8 cellular contexts compared by ENCODE assay signal in genomic region chr20:31718952-31719643, GRCh38. TPM values are rescaled to one million over a fixed set of nuclear protein-coding genes. Genes with fewer than 3 reads are reported as not detected.
A peak's percentile ranks its signal among the peaks of the same experiment; 100 is the strongest.
DNase-seq lines count a peak whose midpoint lies in the region; ATAC-seq and TF ChIP-seq lines count a peak whose summit lies in the region.

No MANE protein-coding gene starts in this region.

- H3K4me3 ChIP-seq in AG04449 (ENCODE audit: low read depth, low read length) = peak overlapping the region; percentile 76

- TF ChIP-seq CTCF in AG04449 (IDR thresholded peaks at IDR 0.05; ENCODE audit: insufficient read depth, low read length, missing control alignments) = no peak
- no peak for TF ChIP-seq CTCF in brain (conservative IDR thresholded peaks at IDR 0.05)

- H3K27ac Mint-ChIP-seq in IgD-negative memory B cell (peak overlapping the region in 1 of 3 donors; percentile 7), brain (peak overlapping the region in 4 of 5 experiments; percentile 11 to 99 (median 58))

- H3K27me3 Mint-ChIP-seq in IgD-negative memory B cell (no peaks in the 10 kb centered on the region), brain (peaks cover 6% of the 10 kb centered on the region)

- H3K36me3 Mint-ChIP-seq in IgD-negative memory B cell (peaks cover 9% of the 10 kb centered on the region), brain (peaks cover 72% of the 10 kb centered on the region)

- H3K4me3 Mint-ChIP-seq in IgD-negative memory B cell (peak overlapping the region in 3 of 4 donors; percentile 71 to 98 (median 96)), brain (peak overlapping the region; percentile 94 to 99 (median 97))

- ATAC-seq in left lobe of liver (no peak), GM21619 (IDR thresholded peaks at IDR 0.05; ENCODE audit: unreplicated experiment) (no peak), GM18867 (IDR thresholded peaks at IDR 0.05; ENCODE audit: unreplicated experiment) (no peak)

- H3K9me3 Mint-ChIP-seq in IgD-negative memory B cell = no peaks in the 10 kb centered on the region
- H3K9me3 Mint-ChIP-seq in brain = no peaks in the 10 kb centered on the region

- H3K4me1 Mint-ChIP-seq in IgD-negative memory B cell = peaks cover 56 to 60% (median 56%) of the 10 kb centered on the region in 3 donors
- peaks cover 88% of the 10 kb centered on the region for H3K4me1 Mint-ChIP-seq in brain

- DNase-seq in AG04449 (ENCODE audit: low read depth, low spot score) (no peak), mucosa of gallbladder (ENCODE audit: low spot score) (peak; percentile 45), left lobe of liver (ENCODE audit: low spot score) (no peak)
- no peak for DNase-seq in NK-92 treated with Interleukin-12 subunit alpha and Interleukin-12 subunit beta, amount 100 ng/mL, for 24 hours (lab: John Stamatoyannopoulos, UW)

- POLR2A ChIA-PET in AG04449 (lab: Yijun Ruan, JAX) = interaction anchor here (5.7 kb wide), 1 partner anchor 57 kb away, joined by 42 read pairs; no protein-coding TSS in a partner anchor

- CTCF ChIA-PET in AG04449 (lab: Yijun Ruan, JAX) = interaction anchor here (0.9 to 10.4 kb wide), 10 partner anchors 9 to 162 kb away, joined by 3 to 534 read pairs (median 8); partner anchors contain the start of gene ID1

RNA-seq across cellular contexts. Expression of gene BCL2L1, which starts 3.6 kb away (rescaled TPM):
- 9.8 TPM for polyA plus RNA-seq in IgD-negative memory B cell
- 184 TPM for polyA plus RNA-seq in brain (ENCODE audit: insufficient read depth, low read depth, low replicate concordance)
- total RNA-seq in mucosa of gallbladder = 191 TPM
- total RNA-seq in left lobe of liver = 35.0 TPM

RNA-seq across cellular contexts. Expression of gene TPX2, which starts 20.0 kb away (rescaled TPM):
- polyA plus RNA-seq in IgD-negative memory B cell (0.49 TPM), brain (ENCODE audit: insufficient read depth, low read depth, low replicate concordance) (150 TPM)
- total RNA-seq in mucosa of gallbladder (2.6 TPM), left lobe of liver (2.0 TPM)
